Comparison of ENCODE assay signal across 8 cellular contexts in genomic region chr1:235504494-235505222, GRCh38. TPM values are rescaled to one million over a fixed set of nuclear protein-coding genes. Genes with fewer than 3 reads are reported as not detected.
DNase-seq lines count a peak whose midpoint lies in the region; ATAC-seq and TF ChIP-seq lines count a peak whose summit lies in the region.

No MANE protein-coding gene starts in this region.

- intact Hi-C loops in activated B cell treated with CpG ODN at 0.5 μM for 24 hours (cut with micrococcal nuclease): loop anchor here (1.0 to 10.0 kb wide), 15 partner anchors 137 to 1290 kb away; partner anchors contain the start of genes ARID4B, COA6, GGPS1 and GNG4

- peaks cover 9% of the 10 kb centered on the region for H3K36me3 Mint-ChIP-seq in activated B cell treated with CpG ODN at 0.5 μM for 24 hours (ENCODE audit: low read depth)

- CTCF ChIA-PET in activated B cell treated with CpG ODN at 0.5 μM for 24 hours (lab: Charles Lee): interaction anchor here (0.6 to 1.7 kb wide), 6 partner anchors 9 to 732 kb away, joined by 3 to 7 read pairs (median 3); no protein-coding TSS in a partner anchor

- peak overlapping the region; percentile 96 for H3K4me3 Mint-ChIP-seq in activated B cell treated with CpG ODN at 0.5 μM for 24 hours

- ATAC-seq in GM18909 (IDR thresholded peaks at IDR 0.05; ENCODE audit: poor library complexity, unreplicated experiment) (peak; percentile 83), HG03175 (IDR thresholded peaks at IDR 0.05; ENCODE audit: unreplicated experiment) (peak; percentile 83), activated B cell treated with CpG ODN at 0.5 μM for 24 hours (ENCODE audit: low read depth) (peak; percentile 81)

- POLR2A ChIA-PET in activated B cell treated with CpG ODN at 0.5 μM for 24 hours (lab: Charles Lee): interaction anchor here (0.5 to 2.1 kb wide), 13 partner anchors 8 to 1027 kb away, joined by 3 to 11 read pairs (median 5); partner anchors contain the start of genes ARID4B, GGPS1, IRF2BP2 and LYST

- TF ChIP-seq CTCF in AG09309 (IDR thresholded peaks at IDR 0.05; ENCODE audit: control insufficient read depth, insufficient read depth, low read depth, low read length, missing control alignments): peak; percentile 79
- no peak for TF ChIP-seq CTCF in activated B cell treated with CpG ODN at 0.5 μM for 24 hours (IDR thresholded peaks at IDR 0.05)

- peaks cover 20% of the 10 kb centered on the region for H3K4me1 Mint-ChIP-seq in activated B cell treated with CpG ODN at 0.5 μM for 24 hours

- DNase-seq in AG09309 (ENCODE audit: low read depth) (peak; percentile 94), NCI-H2227 treated with DMSO at 0.1 percent for 48 hours (lab: John Stamatoyannopoulos, UW) (peak; percentile 98), activated B cell treated with CpG ODN at 0.5 μM for 24 hours (peak; percentile 96), iris pigment epithelial cell (ENCODE audit: low read depth) (peak; percentile 99)
- DNase-seq in central memory CD4-positive, alpha-beta T cell: peak; percentile 99
- DNase-seq in stimulated activated CD4-positive, alpha-beta T cell treated with anti-CD3 and anti-CD28 coated beads, Interleukin-12 subunit alpha, Interleukin-12 subunit beta, amount 100 ng/mL, for 4 hours: peak; percentile 98

- H3K27ac Mint-ChIP-seq in activated B cell treated with CpG ODN at 0.5 μM for 24 hours: peak overlapping the region; percentile 95

- no peaks in the 10 kb centered on the region for H3K9me3 Mint-ChIP-seq in activated B cell treated with CpG ODN at 0.5 μM for 24 hours

- peak overlapping the region; percentile 74 for H3K4me3 ChIP-seq in AG09309 (ENCODE audit: control insufficient read depth, low read depth, low read length)

- no peaks in the 10 kb centered on the region for H3K27me3 Mint-ChIP-seq in activated B cell treated with CpG ODN at 0.5 μM for 24 hours

RNA-seq across cellular contexts. Expression of gene B3GALNT2, which starts 0.4 kb away (rescaled TPM):
- 9.1 and 9.5 TPM in 2 replicates for total RNA-seq in activated B cell treated with CpG ODN at 0.5 μM for 24 hours

Comparison
In these comparisons a context has a peak if more than half of its experiments do, and no peak if none do; other contexts are left out.
1. Peak in every context shown above with its lines: DNase-seq, ATAC-seq and H3K4me3 ChIP-seq.